ENCODE assay signal across 16 cellular contexts in the genomic region with DNA sequence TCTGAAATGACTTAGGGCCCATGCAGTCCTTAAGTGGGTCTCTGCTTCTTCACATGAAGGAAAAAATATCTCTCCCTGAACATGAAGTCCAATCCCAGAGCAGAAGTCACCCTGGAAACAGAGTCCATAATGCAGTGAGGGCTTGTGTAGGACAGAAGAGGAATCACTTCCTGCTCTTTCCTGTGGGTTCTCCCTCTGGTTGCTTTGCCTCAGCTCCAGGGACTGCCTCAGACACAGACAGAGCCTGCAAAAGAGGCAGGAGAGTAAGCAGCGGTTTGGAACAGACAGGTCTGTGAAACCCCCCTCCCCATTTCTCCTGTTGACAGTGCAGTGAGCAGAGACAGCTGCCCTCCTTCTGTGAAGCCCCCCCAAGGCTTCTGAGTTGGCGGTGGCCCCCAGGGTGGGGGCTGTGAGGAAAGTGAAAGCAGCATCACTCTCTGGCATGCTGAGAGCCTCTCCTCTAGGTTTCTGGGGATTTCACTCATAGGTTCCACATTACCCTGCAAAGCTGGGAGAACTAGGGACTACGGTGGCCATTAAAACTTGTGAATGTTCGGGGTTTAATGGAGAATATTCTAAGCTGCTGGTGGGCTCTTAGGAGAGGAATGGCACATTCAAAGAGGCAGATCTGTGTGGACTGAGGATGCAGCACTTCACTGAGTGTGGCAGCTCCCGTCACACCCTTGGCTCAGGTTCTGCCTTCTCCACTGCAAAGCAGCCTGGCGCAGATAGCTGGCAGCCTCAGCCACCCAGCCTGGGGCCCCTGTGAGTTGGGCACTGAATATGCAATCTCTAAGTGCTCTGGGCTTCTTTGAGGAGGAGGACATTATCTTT. TPM values are rescaled to one million over a fixed set of nuclear protein-coding genes. Genes with fewer than 3 reads are reported as not detected.
DNase-seq lines count a peak whose midpoint lies in the region; ATAC-seq lines count a peak whose summit lies in the region.
"Had no signal": no experiment of that assay in that cellular context is flagged by ENCODE, and none has a peak within 500 bp of the region (broad histone marks: within the 10 kb centered on the region; RNA-seq: fewer than 3 reads in every experiment).

No MANE protein-coding gene starts in this region.

- ATAC-seq in right cardiac atrium (peak; percentile 40 to 59), HG03520 (IDR thresholded peaks at IDR 0.05; ENCODE audit: unreplicated experiment) (no peak)

- H3K27me3 ChIP-seq in right cardiac atrium (ENCODE audit: control insufficient read depth, insufficient read depth) = no peaks in the 10 kb centered on the region
- no peaks in the 10 kb centered on the region for H3K27me3 ChIP-seq in subcutaneous abdominal adipose tissue (ENCODE audit: control insufficient read depth in 5 of 5, insufficient read depth in 4 of 5, low read length in 5 of 5)

- no peak overlapping the region for H3K4me3 ChIP-seq in right cardiac atrium (ENCODE audit: low read length)
- H3K4me3 ChIP-seq in subcutaneous abdominal adipose tissue (ENCODE audit: low read depth in 1 of 5, low read length in 5 of 5) = peak overlapping the region in 1 of 5 donors; percentile 29
- H3K4me3 ChIP-seq: SJSA1 had no signal

- H3K9ac ChIP-seq in subcutaneous abdominal adipose tissue (ENCODE audit: low read length in 5 of 5) = peak overlapping the region in 1 of 5 donors; percentile 17

- H3K27ac ChIP-seq in right cardiac atrium (ENCODE audit: low read length) (peak overlapping the region; percentile 55), subcutaneous abdominal adipose tissue (ENCODE audit: low read depth, low read length) (peak overlapping the region; percentile 63)
- H3K27ac ChIP-seq: SJSA1 had no signal

- H3K4me1 ChIP-seq in right cardiac atrium (ENCODE audit: control insufficient read depth, insufficient read depth, low read length) (peaks cover 11% of the 10 kb centered on the region), subcutaneous abdominal adipose tissue (ENCODE audit: control insufficient read depth in 5 of 5, insufficient read depth in 5 of 5, low read length in 5 of 5) (peaks cover 16 to 58% (median 49%) of the 10 kb centered on the region in 5 donors)
- H3K4me1 ChIP-seq: SJSA1 had no signal

- DNase-seq in M059J (ENCODE audit: low read depth) (peak; percentile 22), astrocyte of the hippocampus (ENCODE audit: low read depth, low spot score) (peak; percentile 4), right cardiac atrium (peak; percentile 60 to 89 (median 83)), DMS79 (lab: John Stamatoyannopoulos, UW) (no peak)
- DNase-seq in activated CD4-positive, alpha-beta T cell treated with anti-CD3 and anti-CD28 coated beads for 4 hours = no peak
- DNase-seq in activated CD8-positive, alpha-beta memory T cell treated with anti-CD3 and anti-CD28 coated beads for 24 hours = no peak
- DNase-seq: activated CD4-positive, CD25-positive, alpha-beta regulatory T cell; CD4-positive, alpha-beta memory T cell; kidney; NCI-H1105; NCI-H524 treated with DMSO at 0.1 percent for 48 hours had no signal

- intact Hi-C loops in right cardiac atrium (cut with DNase I) = loop anchor here in 1 of 4 donors (10.0 kb wide), 1 partner anchor 211 kb away; the partner anchor contains the start of gene ATP1A1

- H3K36me3 ChIP-seq in subcutaneous abdominal adipose tissue (ENCODE audit: control insufficient read depth in 5 of 5, insufficient read depth in 5 of 5, low read length in 5 of 5) = no peaks in the 10 kb centered on the region
- H3K36me3 ChIP-seq: SJSA1 had no signal

- H3K9me3 ChIP-seq in right cardiac atrium (ENCODE audit: control insufficient read depth, low read length) (no peaks in the 10 kb centered on the region), subcutaneous abdominal adipose tissue (ENCODE audit: control insufficient read depth in 5 of 5, low read length in 5 of 5) (no peaks in the 10 kb centered on the region)
- H3K9me3 ChIP-seq: SJSA1 had no signal

- 40% methylated on average over 6 of the region's 6 CpGs for WGBS in right cardiac atrium

RNA-seq across cellular contexts. Expression of gene MAB21L3, which starts 53.1 kb away (rescaled TPM):
- total RNA-seq in M059J (2014; rRNA removed; shearing (Covaris generic)) = 0.10 TPM in 1 of 2 replicates, not detected in the other
- total RNA-seq in right cardiac atrium = under 1 TPM in 1 of 4 donors, not detected in 3; 0.06 TPM
- not detected for polyA plus RNA-seq in right cardiac atrium
- total RNA-seq: CD4-positive, alpha-beta memory T cell; H4; HT-29; SJSA1 had no signal
- polyA plus RNA-seq: CD4-positive, alpha-beta memory T cell had no signal

Comparison
In these comparisons a context has a peak if more than half of its experiments do, and no peak if none do; other contexts are left out.
1. DNase-seq: peak in M059J (single experiment), astrocyte of the hippocampus (single experiment) and right cardiac atrium (3 of 3); none in activated CD4-positive, alpha-beta T cell treated with anti-CD3 and anti-CD28 coated beads for 4 hours (0 of 2), DMS79 (single experiment) and activated CD8-positive, alpha-beta memory T cell treated with anti-CD3 and anti-CD28 coated beads for 24 hours (single experiment).